Comparison of ENCODE assay signal across 8 cellular contexts in the genomic region with DNA sequence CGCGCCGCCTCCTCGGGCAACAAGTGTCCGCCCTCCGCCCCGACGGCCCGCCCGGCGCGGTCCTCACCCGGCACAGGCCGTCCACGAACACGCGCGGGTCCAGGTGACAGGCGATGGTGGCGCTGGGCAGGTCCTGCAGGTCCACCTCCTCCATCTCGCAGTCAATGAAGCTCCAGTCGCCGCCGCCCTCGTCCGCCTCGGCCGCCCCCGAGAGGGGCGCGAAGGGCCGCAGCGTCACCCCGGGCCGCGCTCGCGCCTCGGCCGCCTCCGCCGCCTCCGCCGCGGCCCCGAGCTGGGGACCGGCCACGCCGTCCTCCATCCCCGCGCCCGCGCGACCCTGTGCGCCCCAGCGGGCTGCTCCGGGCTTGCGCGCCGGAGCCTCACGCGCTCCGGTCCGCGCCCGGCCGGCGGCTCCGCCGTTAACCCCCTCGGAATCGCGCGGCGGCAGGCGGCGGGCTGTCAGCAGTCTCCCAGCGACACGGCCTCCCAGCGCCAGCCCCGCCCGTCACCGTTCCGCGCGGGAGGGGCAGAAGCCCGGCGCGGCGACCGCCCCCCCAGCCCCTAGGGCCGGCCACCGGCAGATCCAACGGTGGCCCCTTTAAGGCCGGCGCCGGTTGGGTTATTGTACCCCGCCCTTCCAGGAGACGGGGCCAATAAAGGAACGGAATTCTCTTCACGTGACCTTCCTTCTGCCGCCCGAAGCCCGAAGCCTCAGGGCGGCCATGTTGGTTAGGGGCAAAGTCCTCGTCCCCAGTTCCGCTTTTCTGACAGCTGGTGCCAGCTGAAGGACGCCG. TPM values are rescaled to one million over a fixed set of nuclear protein-coding genes. Genes with fewer than 3 reads are reported as not detected.
DNase-seq lines count a peak whose midpoint lies in the region; ATAC-seq, FAIRE-seq and TF ChIP-seq lines count a peak whose summit lies in the region.

RCAN1 (minus strand) TSS at position 421 of the 794 bp plus-strand sequence; CDS start at position 319, 102 bp downstream.

- peak; percentile 95 for ATAC-seq in GM18907 (IDR thresholded peaks at IDR 0.05; ENCODE audit: unreplicated experiment)
- peak; percentile 96 for ATAC-seq in HG03139 (IDR thresholded peaks at IDR 0.05; ENCODE audit: unreplicated experiment)
- peak; percentile 96 for ATAC-seq in WTC11

- peaks cover 44% of the 10 kb centered on the region for H3K27me3 Mint-ChIP-seq in WTC11 (ENCODE audit: low read depth)

- no peak for FAIRE-seq in bronchial epithelial cell (lab: Jason Lieb, UNC)

- peak within 1 kb of the TSS; percentile 70 for H3K4me3 ChIP-seq in AG04450 (ENCODE audit: low read depth, low read length)
- H3K4me3 ChIP-seq in bronchial epithelial cell (ENCODE audit: low read depth, low read length), result peak within 1 kb of the TSS; percentile 64
- peak within 1 kb of the TSS; percentile 52 to 88 (median 80) for H3K4me3 ChIP-seq in skin epidermis

- no peaks in the 10 kb centered on the region for H3K36me3 Mint-ChIP-seq in WTC11

- H3K27me3 ChIP-seq in AG04450 (ENCODE audit: control insufficient read depth, insufficient read depth, low read length) (peaks cover 3% of the 10 kb centered on the region), bronchial epithelial cell (ENCODE audit: control insufficient read depth, insufficient read depth, low read length) (peaks cover 2% of the 10 kb centered on the region)

- POLR2A ChIA-PET in AG04450 (lab: Yijun Ruan, JAX) (interaction anchor here (0.7 kb wide), 1 partner anchor 88 kb away, joined by 4 read pairs; no protein-coding TSS in a partner anchor), WTC11 (lab: Charles Lee) (no interaction called here)

- CTCF ChIA-PET in AG04450 (lab: Charles Lee) (no interaction called here), WTC11 (lab: Charles Lee) (interaction anchor here (0.6 to 2.6 kb wide), 3 partner anchors 14 to 105 kb away, joined by 3 to 8 read pairs (median 5); no protein-coding TSS in a partner anchor)

- H3K9me3 Mint-ChIP-seq in WTC11, result no peaks in the 10 kb centered on the region

- TF ChIP-seq CTCF in AG04450 (IDR thresholded peaks at IDR 0.05; ENCODE audit: low read depth, low read length) (no peak), WTC11 (IDR thresholded peaks at IDR 0.05) (no peak), bronchial epithelial cell (IDR thresholded peaks at IDR 0.05; ENCODE audit: insufficient read depth, low read length, severe bottlenecking) (no peak)

- no peaks in the 10 kb centered on the region for H3K9me3 ChIP-seq in AG04450 (ENCODE audit: control insufficient read depth, insufficient read depth, low read length)

- H3K36me3 ChIP-seq in bronchial epithelial cell (ENCODE audit: control insufficient read depth, insufficient read depth, low read length), result no peaks in the 10 kb centered on the region

- DNase-seq in AG04450 (ENCODE audit: low read depth, low spot score), result peak; percentile 68
- peak; percentile 88 for DNase-seq in NCI-H2196 treated with DMSO at 0.1 percent for 48 hours (lab: John Stamatoyannopoulos, UW; ENCODE audit: unreplicated experiment)
- DNase-seq in WTC11 (ENCODE audit: low spot score), result peak; percentile 87
- DNase-seq in bronchial epithelial cell (ENCODE audit: low read depth), result peak; percentile 83
- DNase-seq in iPS-NIHi11 (ENCODE audit: low spot score), result peak; percentile 97

- H3K27ac ChIP-seq in AG04450 (ENCODE audit: low read depth, low read length) (peak within 1 kb of the TSS; percentile 23), skin epidermis (peak within 1 kb of the TSS in 20 of 21 experiments; percentile 52 to 94 (median 86))

- H3K27ac Mint-ChIP-seq in WTC11, result no peak within 1 kb of the TSS

- peaks cover 7% of the 10 kb centered on the region; the same call in 1 of the 2 replicates for H3K4me1 Mint-ChIP-seq in WTC11

- H3K4me3 Mint-ChIP-seq in WTC11, result peak within 1 kb of the TSS; percentile 76

TF ChIP-seq in WTC11, 78 proteins besides CTCF, POLR2A, EP300 and RAD21:
- TF ChIP-seq, protein P1, sequence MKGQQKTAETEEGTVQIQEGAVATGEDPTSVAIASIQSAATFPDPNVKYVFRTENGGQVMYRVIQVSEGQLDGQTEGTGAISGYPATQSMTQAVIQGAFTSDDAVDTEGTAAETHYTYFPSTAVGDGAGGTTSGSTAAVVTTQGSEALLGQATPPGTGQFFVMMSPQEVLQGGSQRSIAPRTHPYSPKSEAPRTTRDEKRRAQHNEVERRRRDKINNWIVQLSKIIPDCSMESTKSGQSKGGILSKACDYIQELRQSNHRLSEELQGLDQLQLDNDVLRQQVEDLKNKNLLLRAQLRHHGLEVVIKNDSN (CRISPR knock-in tag; IDR thresholded peaks at IDR 0.05), result peak; percentile 98
- TF ChIP-seq SMAD3 (CRISPR knock-in tag; IDR thresholded peaks at IDR 0.05; ENCODE audit: borderline replicate concordance), result no peak
- no peak for TF ChIP-seq ATF1 (CRISPR knock-in tag; IDR thresholded peaks at IDR 0.05)
- no peak for TF ChIP-seq TCF7 (CRISPR knock-in tag; IDR thresholded peaks at IDR 0.05; ENCODE audit: low read depth)
- no peak for TF ChIP-seq CREB1 (CRISPR knock-in tag; IDR thresholded peaks at IDR 0.05)
- no peak for TF ChIP-seq TP53 (CRISPR knock-in tag; IDR thresholded peaks at IDR 0.05)
- peak; percentile 76 for TF ChIP-seq SP1 (CRISPR knock-in tag; conservative IDR thresholded peaks at IDR 0.05)
- TF ChIP-seq USF2 (CRISPR knock-in tag; IDR thresholded peaks at IDR 0.05), result peak; percentile 99
- TF ChIP-seq, protein P2, sequence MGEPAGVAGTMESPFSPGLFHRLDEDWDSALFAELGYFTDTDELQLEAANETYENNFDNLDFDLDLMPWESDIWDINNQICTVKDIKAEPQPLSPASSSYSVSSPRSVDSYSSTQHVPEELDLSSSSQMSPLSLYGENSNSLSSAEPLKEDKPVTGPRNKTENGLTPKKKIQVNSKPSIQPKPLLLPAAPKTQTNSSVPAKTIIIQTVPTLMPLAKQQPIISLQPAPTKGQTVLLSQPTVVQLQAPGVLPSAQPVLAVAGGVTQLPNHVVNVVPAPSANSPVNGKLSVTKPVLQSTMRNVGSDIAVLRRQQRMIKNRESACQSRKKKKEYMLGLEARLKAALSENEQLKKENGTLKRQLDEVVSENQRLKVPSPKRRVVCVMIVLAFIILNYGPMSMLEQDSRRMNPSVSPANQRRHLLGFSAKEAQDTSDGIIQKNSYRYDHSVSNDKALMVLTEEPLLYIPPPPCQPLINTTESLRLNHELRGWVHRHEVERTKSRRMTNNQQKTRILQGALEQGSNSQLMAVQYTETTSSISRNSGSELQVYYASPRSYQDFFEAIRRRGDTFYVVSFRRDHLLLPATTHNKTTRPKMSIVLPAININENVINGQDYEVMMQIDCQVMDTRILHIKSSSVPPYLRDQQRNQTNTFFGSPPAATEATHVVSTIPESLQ (CRISPR knock-in tag; IDR thresholded peaks at IDR 0.05), result no peak
- TF ChIP-seq, protein P3, sequence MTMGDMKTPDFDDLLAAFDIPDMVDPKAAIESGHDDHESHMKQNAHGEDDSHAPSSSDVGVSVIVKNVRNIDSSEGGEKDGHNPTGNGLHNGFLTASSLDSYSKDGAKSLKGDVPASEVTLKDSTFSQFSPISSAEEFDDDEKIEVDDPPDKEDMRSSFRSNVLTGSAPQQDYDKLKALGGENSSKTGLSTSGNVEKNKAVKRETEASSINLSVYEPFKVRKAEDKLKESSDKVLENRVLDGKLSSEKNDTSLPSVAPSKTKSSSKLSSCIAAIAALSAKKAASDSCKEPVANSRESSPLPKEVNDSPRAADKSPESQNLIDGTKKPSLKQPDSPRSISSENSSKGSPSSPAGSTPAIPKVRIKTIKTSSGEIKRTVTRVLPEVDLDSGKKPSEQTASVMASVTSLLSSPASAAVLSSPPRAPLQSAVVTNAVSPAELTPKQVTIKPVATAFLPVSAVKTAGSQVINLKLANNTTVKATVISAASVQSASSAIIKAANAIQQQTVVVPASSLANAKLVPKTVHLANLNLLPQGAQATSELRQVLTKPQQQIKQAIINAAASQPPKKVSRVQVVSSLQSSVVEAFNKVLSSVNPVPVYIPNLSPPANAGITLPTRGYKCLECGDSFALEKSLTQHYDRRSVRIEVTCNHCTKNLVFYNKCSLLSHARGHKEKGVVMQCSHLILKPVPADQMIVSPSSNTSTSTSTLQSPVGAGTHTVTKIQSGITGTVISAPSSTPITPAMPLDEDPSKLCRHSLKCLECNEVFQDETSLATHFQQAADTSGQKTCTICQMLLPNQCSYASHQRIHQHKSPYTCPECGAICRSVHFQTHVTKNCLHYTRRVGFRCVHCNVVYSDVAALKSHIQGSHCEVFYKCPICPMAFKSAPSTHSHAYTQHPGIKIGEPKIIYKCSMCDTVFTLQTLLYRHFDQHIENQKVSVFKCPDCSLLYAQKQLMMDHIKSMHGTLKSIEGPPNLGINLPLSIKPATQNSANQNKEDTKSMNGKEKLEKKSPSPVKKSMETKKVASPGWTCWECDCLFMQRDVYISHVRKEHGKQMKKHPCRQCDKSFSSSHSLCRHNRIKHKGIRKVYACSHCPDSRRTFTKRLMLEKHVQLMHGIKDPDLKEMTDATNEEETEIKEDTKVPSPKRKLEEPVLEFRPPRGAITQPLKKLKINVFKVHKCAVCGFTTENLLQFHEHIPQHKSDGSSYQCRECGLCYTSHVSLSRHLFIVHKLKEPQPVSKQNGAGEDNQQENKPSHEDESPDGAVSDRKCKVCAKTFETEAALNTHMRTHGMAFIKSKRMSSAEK (CRISPR knock-in tag; IDR thresholded peaks at IDR 0.05; ENCODE audit: borderline replicate concordance), result no peak
- TF ChIP-seq NFYB (CRISPR knock-in tag; conservative IDR thresholded peaks at IDR 0.05; ENCODE audit: low read depth), result peak; percentile 72
TF ChIP-seq in WTC11: peak in this region for 4.

RNA-seq across cellular contexts. Expression of gene RCAN1, which starts in this region (rescaled TPM):
- 50.6 and 55.3 TPM in 2 replicates for polyA plus RNA-seq in AG04450 (2011; rRNA removed)
- 47.1 and 50.8 TPM in 2 replicates for polyA minus RNA-seq in AG04450 (2011; rRNA and poly(A)+ RNA removed)
- total RNA-seq in WTC11 (2021) (5.4 to 5.9 TPM (median 5.6 TPM) in 3 replicates), bronchial epithelial cell (22.1 and 88.8 TPM in 2 replicates)

Comparison
In these comparisons a context has a peak if more than half of its experiments do, and no peak if none do; other contexts are left out.
1. Peak in every context shown above with its lines: DNase-seq, ATAC-seq, H3K4me3 ChIP-seq and H3K27ac ChIP-seq.